In genomic region chr18:35132284-35132910, GRCh38 we compare ENCODE assay signal across 22 cellular contexts.
DNase-seq lines count a peak whose midpoint lies in the region; ATAC-seq, FAIRE-seq and TF ChIP-seq lines count a peak whose summit lies in the region.
"Had no signal": no experiment of that assay in that cellular context is flagged by ENCODE, and none has a peak within 500 bp of the region (broad histone marks: within the 10 kb centered on the region; RNA-seq: fewer than 3 reads in every experiment).

No MANE protein-coding gene starts in this region.

- no peaks in the 10 kb centered on the region for H3K9me3 Mint-ChIP-seq in CD8-positive, alpha-beta T cell
- no peaks in the 10 kb centered on the region for H3K9me3 Mint-ChIP-seq in natural killer cell treated with Interleukin-12 subunit alpha and Interleukin-12 subunit beta and Interleukin-15 and Interleukin-18, amount 100 ng/mL, for 72 hours
- H3K9me3 Mint-ChIP-seq: activated CD8-positive, alpha-beta T cell treated with anti-CD3 and anti-CD28 coated beads for 36 hours; activated T-cell treated with anti-CD3 and anti-CD28 coated beads, Interleukin-2, amount 50 U/mL, for 4 hours had no signal

- intact Hi-C loops in CD8-positive, alpha-beta T cell (cut with DNase I, micrococcal nuclease), result no loop called here
- intact Hi-C loops in kidney (cut with DNase I), result no loop called here

- no peak overlapping the region for H3K9ac ChIP-seq in kidney (ENCODE audit: low read length in 2 of 2)

- H3K36me3 Mint-ChIP-seq in CD8-positive, alpha-beta T cell, result peaks cover 93% of the 10 kb centered on the region
- peaks cover 9% of the 10 kb centered on the region for H3K36me3 Mint-ChIP-seq in natural killer cell treated with Interleukin-12 subunit alpha and Interleukin-12 subunit beta and Interleukin-15 and Interleukin-18, amount 100 ng/mL, for 72 hours

- H3K27me3 ChIP-seq in CD8-positive, alpha-beta T cell (ENCODE audit: insufficient read depth, low read length), result no peaks in the 10 kb centered on the region
- H3K27me3 ChIP-seq: ovary, SJSA1 had no signal

- no peak for TF ChIP-seq CTCF in CD8-positive, alpha-beta T cell (IDR thresholded peaks at IDR 0.05)
- TF ChIP-seq CTCF in kidney (IDR thresholded peaks at IDR 0.05; ENCODE audit: borderline replicate concordance, extremely low read depth, insufficient read depth), result no peak

- no peaks in the 10 kb centered on the region for H3K9me3 ChIP-seq in CD8-positive, alpha-beta T cell (ENCODE audit: low read length)
- no peaks in the 10 kb centered on the region for H3K9me3 ChIP-seq in kidney (ENCODE audit: control insufficient read depth in 1 of 2, low read length in 2 of 2)
- H3K9me3 ChIP-seq: ovary, SJSA1, thoracic aorta had no signal

- H3K4me3 ChIP-seq in CD8-positive, alpha-beta T cell (ENCODE audit: low read depth, low read length), result no peak overlapping the region
- H3K4me3 ChIP-seq in kidney (ENCODE audit: low read length in 2 of 2), result no peak overlapping the region
- H3K4me3 ChIP-seq: coronary artery, lung, ovary, SJSA1, thoracic aorta had no signal

- no peaks in the 10 kb centered on the region for H3K4me1 Mint-ChIP-seq in CD8-positive, alpha-beta T cell (ENCODE audit: low read depth)
- peaks cover 55 to 62% of the 10 kb centered on the region in 2 donors for H3K4me1 Mint-ChIP-seq in natural killer cell treated with Interleukin-12 subunit alpha and Interleukin-12 subunit beta and Interleukin-15 and Interleukin-18, amount 100 ng/mL, for 72 hours (ENCODE audit: low read depth in 2 of 2)

- peak overlapping the region; percentile 47 for H3K27ac Mint-ChIP-seq in CD8-positive, alpha-beta T cell
- peak overlapping the region; percentile 82 to 90 for H3K27ac Mint-ChIP-seq in natural killer cell treated with Interleukin-12 subunit alpha and Interleukin-12 subunit beta and Interleukin-15 and Interleukin-18, amount 100 ng/mL, for 72 hours
- H3K27ac Mint-ChIP-seq: activated CD8-positive, alpha-beta T cell treated with anti-CD3 and anti-CD28 coated beads for 36 hours had no signal

- DNase-seq in CD8-positive, alpha-beta T cell, result no peak
- DNase-seq in SK-N-DZ (ENCODE audit: low spot score) (peak; percentile 16), globus pallidus (ENCODE audit: low spot score) (peak; percentile 41), amniotic stem cell (lab: John Stamatoyannopoulos, UW) (no peak), kidney (no peak), T1000 (lab: John Stamatoyannopoulos, UW) (no peak)
- DNase-seq in natural killer cell treated with Interleukin-12 subunit alpha and Interleukin-12 subunit beta and Interleukin-15 and Interleukin-18, amount 100 ng/mL, for 72 hours (ENCODE audit: low spot score), result peak; percentile 73
- DNase-seq: activated CD4-positive, CD25-positive, alpha-beta regulatory T cell; activated CD8-positive, alpha-beta T cell treated with anti-CD3 and anti-CD28 coated beads for 36 hours; activated naive CD4-positive, alpha-beta T cell treated with Interleukin-2 at 50 U/mL for 16 hours; activated T-cell treated with anti-CD3 and anti-CD28 coated beads, Interleukin-2, amount 50 U/mL, for 4 hours; DMS79 treated with DMSO at 0.1 percent for 48 hours; ovary; PC-3 had no signal

- POLR2A ChIA-PET in CD8-positive, alpha-beta T cell (lab: Charles Lee), result no interaction called here

- peaks cover 73% of the 10 kb centered on the region for H3K36me3 ChIP-seq in CD8-positive, alpha-beta T cell (ENCODE audit: insufficient read depth, low read length)
- H3K36me3 ChIP-seq in kidney (ENCODE audit: control insufficient read depth in 1 of 2, insufficient read depth in 2 of 2, low read length in 2 of 2), result peaks cover 5 to 14% of the 10 kb centered on the region in 2 donors
- H3K36me3 ChIP-seq: ovary had no signal

- no peaks in the 10 kb centered on the region for H3K27me3 Mint-ChIP-seq in CD8-positive, alpha-beta T cell (ENCODE audit: low read depth)
- H3K27me3 Mint-ChIP-seq in natural killer cell treated with Interleukin-12 subunit alpha and Interleukin-12 subunit beta and Interleukin-15 and Interleukin-18, amount 100 ng/mL, for 72 hours, result no peaks in the 10 kb centered on the region
- H3K27me3 Mint-ChIP-seq: activated CD8-positive, alpha-beta T cell treated with anti-CD3 and anti-CD28 coated beads for 36 hours had no signal

- CTCF ChIA-PET in CD8-positive, alpha-beta T cell (lab: Charles Lee), result interaction anchor here (0.6 to 1.2 kb wide), 3 partner anchors 9 to 1094 kb away, joined by 3 to 5 read pairs (median 3); no protein-coding TSS in a partner anchor

- H3K4me1 ChIP-seq in CD8-positive, alpha-beta T cell (ENCODE audit: insufficient read depth, low read length), result no peaks in the 10 kb centered on the region
- H3K4me1 ChIP-seq in kidney (ENCODE audit: control insufficient read depth in 1 of 2, insufficient read depth in 1 of 2, low read depth in 1 of 2, low read length in 2 of 2), result peaks cover 0 to 5% of the 10 kb centered on the region in 2 donors
- H3K4me1 ChIP-seq: SJSA1 had no signal

- FAIRE-seq in kidney (lab: Jason Lieb, UNC), result no peak
- FAIRE-seq: astrocyte, endometrium, GM12892 had no signal

- no peak overlapping the region for H3K4me3 Mint-ChIP-seq in CD8-positive, alpha-beta T cell
- H3K4me3 Mint-ChIP-seq in natural killer cell treated with Interleukin-12 subunit alpha and Interleukin-12 subunit beta and Interleukin-15 and Interleukin-18, amount 100 ng/mL, for 72 hours, result peak overlapping the region; percentile 65
- H3K4me3 Mint-ChIP-seq: activated CD8-positive, alpha-beta T cell treated with anti-CD3 and anti-CD28 coated beads for 36 hours; activated T-cell treated with anti-CD3 and anti-CD28 coated beads, Interleukin-2, amount 50 U/mL, for 4 hours had no signal

- H3K27ac ChIP-seq in CD8-positive, alpha-beta T cell (ENCODE audit: low read depth, low read length), result no peak overlapping the region
- no peak overlapping the region for H3K27ac ChIP-seq in kidney (ENCODE audit: low read depth in 2 of 2, low read length in 2 of 2)
- H3K27ac ChIP-seq: HL-60, ovary, SJSA1, thoracic aorta had no signal

- no peak for ATAC-seq in CD8-positive, alpha-beta T cell
- ATAC-seq in natural killer cell treated with Interleukin-12 subunit alpha and Interleukin-12 subunit beta and Interleukin-15 and Interleukin-18, amount 100 ng/mL, for 72 hours, result peak; percentile 82 to 84
- ATAC-seq: activated CD8-positive, alpha-beta T cell treated with anti-CD3 and anti-CD28 coated beads for 36 hours; activated T-cell treated with anti-CD3 and anti-CD28 coated beads, Interleukin-2, amount 50 U/mL, for 4 hours; PC-3 had no signal

Comparison
In these comparisons a context has a peak if more than half of its experiments do, and no peak if none do; other contexts are left out.
1. DNase-seq: peak in SK-N-DZ (single experiment), globus pallidus (single experiment) and natural killer cell treated with Interleukin-12 subunit alpha and Interleukin-12 subunit beta and Interleukin-15 and Interleukin-18, amount 100 ng/mL, for 72 hours (single experiment); none in CD8-positive, alpha-beta T cell (0 of 7), amniotic stem cell (single experiment), kidney (single experiment) and T1000 (single experiment).